ENCODE assay signal across 3 cellular contexts in genomic region chr1:162564762-162565218, GRCh38.
TF ChIP-seq lines count a peak whose summit lies in the region.

No MANE protein-coding gene starts in this region.

TF ChIP-seq in SK-N-SH, 30 proteins besides CTCF, POLR2A, EP300 and RAD21:
- no peak for TF ChIP-seq EZH2phosphoT487 (IDR thresholded peaks at IDR 0.05; ENCODE audit: borderline replicate concordance, low read depth)
- TF ChIP-seq RFX5 (IDR thresholded peaks at IDR 0.05; ENCODE audit: low read length) = no peak
- no peak for TF ChIP-seq TCF12 (IDR thresholded peaks at IDR 0.05)
- no peak for TF ChIP-seq TEAD4 (IDR thresholded peaks at IDR 0.05; ENCODE audit: borderline replicate concordance, insufficient read depth)
- TF ChIP-seq FOXJ3 (CRISPR knock-in tag; IDR thresholded peaks at IDR 0.05) = no peak
- no peak for TF ChIP-seq MAX (IDR thresholded peaks at IDR 0.05; ENCODE audit: low read depth)

TF ChIP-seq in SK-N-SH treated with all-trans-retinoic acid at 6 μM for 48 hours, 23 proteins besides CTCF, POLR2A, EP300 and RAD21:
- TF ChIP-seq PPARA (CRISPR knock-in tag; IDR thresholded peaks at IDR 0.05; ENCODE audit: borderline replicate concordance) (no peak), ZFP30 (CRISPR knock-in tag; IDR thresholded peaks at IDR 0.05) (no peak), GLIS3 (CRISPR knock-in tag; IDR thresholded peaks at IDR 0.05) (no peak), ZNF8 (CRISPR knock-in tag; IDR thresholded peaks at IDR 0.05) (no peak), ESRRG (CRISPR knock-in tag; IDR thresholded peaks at IDR 0.05) (no peak), ZFP3 (CRISPR knock-in tag; IDR thresholded peaks at IDR 0.05) (no peak), CSRNP3 (CRISPR knock-in tag; IDR thresholded peaks at IDR 0.05) (no peak), PATZ1 (CRISPR knock-in tag; IDR thresholded peaks at IDR 0.05; ENCODE audit: borderline replicate concordance) (no peak), ZNF565 (CRISPR knock-in tag; conservative IDR thresholded peaks at IDR 0.05; ENCODE audit: low read depth) (no peak), CSDC2 (CRISPR knock-in tag; IDR thresholded peaks at IDR 0.05) (no peak), TCF4 (CRISPR knock-in tag; IDR thresholded peaks at IDR 0.05; ENCODE audit: borderline replicate concordance) (no peak), ZNF70 (CRISPR knock-in tag; IDR thresholded peaks at IDR 0.05) (no peak), OSR1 (CRISPR knock-in tag; IDR thresholded peaks at IDR 0.05) (no peak), POU6F1 (CRISPR knock-in tag; IDR thresholded peaks at IDR 0.05; ENCODE audit: borderline replicate concordance, low read depth) (no peak), ISL1 (CRISPR knock-in tag; IDR thresholded peaks at IDR 0.05) (no peak), BACH2 (CRISPR knock-in tag; IDR thresholded peaks at IDR 0.05; ENCODE audit: borderline replicate concordance) (no peak)

TF ChIP-seq in endothelial cell of umbilical vein, 7 proteins besides CTCF, POLR2A, EP300 and RAD21:
- no peak for TF ChIP-seq JUN (IDR thresholded peaks at IDR 0.05; ENCODE audit: borderline replicate concordance, insufficient read depth, insufficient read length, low read depth)
- TF ChIP-seq FOS (IDR thresholded peaks at IDR 0.05; ENCODE audit: borderline replicate concordance, insufficient read depth, low read length) = no peak
- no peak for TF ChIP-seq EZH2 (IDR thresholded peaks at IDR 0.05; ENCODE audit: borderline replicate concordance, low read depth, low read length, severe bottlenecking)
- no peak for TF ChIP-seq GATA2 (IDR thresholded peaks at IDR 0.05; ENCODE audit: insufficient read depth, insufficient read length, low read depth, low read length)
- no peak for TF ChIP-seq MYC (IDR thresholded peaks at IDR 0.05; ENCODE audit: low read depth, low read length)
- TF ChIP-seq MAX (IDR thresholded peaks at IDR 0.05; ENCODE audit: insufficient read depth, insufficient read length) = no peak
- TF ChIP-seq POLR2AphosphoS5 (IDR thresholded peaks at IDR 0.05; ENCODE audit: insufficient read depth, low read depth, low read length) = no peak
